In genomic region chrX:49273181-49273727, GRCh38 we compare ENCODE assay signal across 17 cellular contexts. TPM values are rescaled to one million over a fixed set of nuclear protein-coding genes. Genes with fewer than 3 reads are reported as not detected.
A peak's percentile ranks its signal among the peaks of the same experiment; 100 is the strongest.
DNase-seq lines count a peak whose midpoint lies in the region; TF ChIP-seq lines count a peak whose summit lies in the region.
"Had no signal": no experiment of that assay in that cellular context is flagged by ENCODE, and none has a peak within 500 bp of the region (broad histone marks: within the 10 kb centered on the region; RNA-seq: fewer than 3 reads in every experiment).

No MANE protein-coding gene starts in this region.

- H3K4me3 Mint-ChIP-seq in glutamatergic neuron (ENCODE audit: unreplicated experiment): peak overlapping the region; percentile 22

- H3K27ac Mint-ChIP-seq in glutamatergic neuron (ENCODE audit: unreplicated experiment): no peak overlapping the region

- peak; percentile 14 for DNase-seq in activated CD8-positive, alpha-beta memory T cell treated with anti-CD3 and anti-CD28 coated beads, Interleukin-2, amount 50 U/mL, for 1 hour (ENCODE audit: extremely low read depth)
- DNase-seq in activated CD8-positive, alpha-beta memory T cell treated with anti-CD3 and anti-CD28 coated beads for 24 hours: no peak
- peak; percentile 65 to 69 for DNase-seq in activated T-cell treated with anti-CD3 and anti-CD28 coated beads, Interleukin-2, amount 50 U/mL, for 48 hours
- no peak for DNase-seq in glutamatergic neuron
- peak in 5 of 6 experiments; percentile 2 to 57 (median 42) for DNase-seq in stimulated activated naive CD4-positive, alpha-beta T cell (lab: John Stamatoyannopoulos, UW)
- no peak for DNase-seq in NCI-H2081 (lab: John Stamatoyannopoulos, UW)
- no peak for DNase-seq in GM13977 (ENCODE audit: low spot score)
- DNase-seq in AG08396 (ENCODE audit: low spot score): no peak
- DNase-seq: naive B cell, NCI-H1092 treated with DMSO at 0.1 percent for 48 hours, NCI-H446, PC-9 had no signal

- TF ChIP-seq CTCF in glutamatergic neuron (IDR thresholded peaks at IDR 0.05; ENCODE audit: partially characterized antibody, unreplicated experiment): no peak
- no peak for TF ChIP-seq CTCF in GM13977 (IDR thresholded peaks at IDR 0.05; ENCODE audit: extremely low read depth, insufficient read depth, missing control alignments)

- H3K27me3 Mint-ChIP-seq in glutamatergic neuron (ENCODE audit: unreplicated experiment): peaks cover 9% of the 10 kb centered on the region

- in situ Hi-C loops in GM13977 (cut with MboI; ENCODE audit: low pct_unique_long_range_greater_than_20kb, low sequenced_read_pairs, unreplicated experiment): no loop called here

- no peaks in the 10 kb centered on the region for H3K36me3 Mint-ChIP-seq in glutamatergic neuron (ENCODE audit: unreplicated experiment)
- H3K36me3 Mint-ChIP-seq: naive B cell had no signal

- H3K4me1 Mint-ChIP-seq in glutamatergic neuron (ENCODE audit: low read depth, unreplicated experiment): peaks cover 10% of the 10 kb centered on the region

- peaks cover 11% of the 10 kb centered on the region for H3K9me3 Mint-ChIP-seq in glutamatergic neuron (ENCODE audit: unreplicated experiment)

RNA-seq across cellular contexts. Expression of gene PPP1R3F, which starts 3.7 kb away (rescaled TPM):
- 16.1 TPM for total RNA-seq in glutamatergic neuron (ENCODE audit: unreplicated experiment)

RNA-seq across cellular contexts. Expression of gene FOXP3, which starts 8.7 kb away (rescaled TPM):
- 0.78 TPM for total RNA-seq in glutamatergic neuron (ENCODE audit: unreplicated experiment)
- total RNA-seq: A673, HT-29, PC-9 had no signal

RNA-seq across cellular contexts. Expression of gene GAGE10, which starts 30.2 kb away (rescaled TPM):
- not detected for total RNA-seq in glutamatergic neuron (ENCODE audit: unreplicated experiment)
- total RNA-seq: A673; GM12878; HT-29; kidney epithelial cell; PC-9; T-helper 2 cell treated with Interferon-gamma antibody and Interleukin-4, amounts not matched to agents 100 ng/mL and 5 ng/mL, for 36 hours had no signal

RNA-seq across cellular contexts. Expression of gene CCDC22, which starts 38.0 kb away (rescaled TPM):
- 15.0 TPM for total RNA-seq in glutamatergic neuron (ENCODE audit: unreplicated experiment)

RNA-seq across cellular contexts. Expression of gene CACNA1F, which starts 40.1 kb away (rescaled TPM):
- 0.47 TPM for total RNA-seq in glutamatergic neuron (ENCODE audit: unreplicated experiment)
- total RNA-seq: A673, HT-29, kidney epithelial cell, PC-9 had no signal

Comparison
In these comparisons a context has a peak if more than half of its experiments do, and no peak if none do; other contexts are left out.
1. DNase-seq: peak in activated CD8-positive, alpha-beta memory T cell treated with anti-CD3 and anti-CD28 coated beads, Interleukin-2, amount 50 U/mL, for 1 hour (single experiment), activated T-cell treated with anti-CD3 and anti-CD28 coated beads, Interleukin-2, amount 50 U/mL, for 48 hours (2 of 2) and stimulated activated naive CD4-positive, alpha-beta T cell (5 of 6); none in activated CD8-positive, alpha-beta memory T cell treated with anti-CD3 and anti-CD28 coated beads for 24 hours (single experiment), glutamatergic neuron (single experiment), NCI-H2081 (0 of 2), GM13977 (single experiment) and AG08396 (single experiment).